Comparison of ENCODE assay signal across 25 cellular contexts in genomic region chr10:128121750-128122412, GRCh38. TPM values are rescaled to one million over a fixed set of nuclear protein-coding genes. Genes with fewer than 3 reads are reported as not detected.
A peak's percentile ranks its signal among the peaks of the same experiment; 100 is the strongest.
DNase-seq lines count a peak whose midpoint lies in the region; TF ChIP-seq lines count a peak whose summit lies in the region.
"Had no signal": no experiment of that assay in that cellular context is flagged by ENCODE, and none has a peak within 500 bp of the region (broad histone marks: within the 10 kb centered on the region; RNA-seq: fewer than 3 reads in every experiment).

No MANE protein-coding gene starts in this region.

- H3K27me3 Mint-ChIP-seq in activated T-helper 1 cell treated with anti-CD3 and anti-CD28 coated beads, Interleukin-12 subunit alpha, Interleukin-12 subunit beta, Interleukin-2, Interleukin-4 antibody, amounts not matched to agents 30 ng/mL and 10 ng/mL and 1 ng/mL, durations not matched to agents 14 hours and 24 hours and 36 hours (ENCODE audit: insufficient read depth) = no peaks in the 10 kb centered on the region
- H3K27me3 Mint-ChIP-seq in CD14-positive monocyte (ENCODE audit: low read depth in 3 of 3) = no peaks in the 10 kb centered on the region

- H3K27ac ChIP-seq in BLaER1 = no peak overlapping the region
- H3K27ac ChIP-seq: breast epithelium, HL-60, Peyer's patch, uterus had no signal

- H3K9ac ChIP-seq in BLaER1 (no peak overlapping the region), Loucy (ENCODE audit: low read depth, low read length, poor library complexity, severe bottlenecking) (peak overlapping the region; percentile 96)

- H3K4me2 ChIP-seq in BLaER1 = 0 out of 2 replicates have a peak overlapping the region, but pooled peaks have one; percentile 0
- H3K4me2 ChIP-seq in Loucy (ENCODE audit: low read depth, low read length, poor library complexity, severe bottlenecking) = peak overlapping the region; percentile 97

- peaks cover 2% of the 10 kb centered on the region; the same call in 1 of the 2 replicates for H3F3A ChIP-seq in Loucy (ENCODE audit: low read depth)

- CTCF ChIA-PET in GM10248 (lab: Yijun Ruan, JAX) = interaction anchor here (1.0 to 1.2 kb wide), 2 partner anchors 8 to 11 kb away, joined by 3 read pairs; no protein-coding TSS in a partner anchor

- peaks cover 41% of the 10 kb centered on the region for H3K36me3 Mint-ChIP-seq in activated T-helper 1 cell treated with anti-CD3 and anti-CD28 coated beads, Interleukin-12 subunit alpha, Interleukin-12 subunit beta, Interleukin-2, Interleukin-4 antibody, amounts not matched to agents 30 ng/mL and 10 ng/mL and 1 ng/mL, durations not matched to agents 14 hours and 24 hours and 36 hours (ENCODE audit: low read depth)
- H3K36me3 Mint-ChIP-seq in CD14-positive monocyte = peaks cover 8 to 20% of the 10 kb centered on the region in 2 donors
- H3K36me3 Mint-ChIP-seq: naive thymus-derived CD8-positive, alpha-beta T cell had no signal

- H3K4me1 ChIP-seq in BLaER1 (peaks cover 41% of the 10 kb centered on the region), Loucy (ENCODE audit: insufficient read depth, low read length, poor library complexity, severe bottlenecking) (peaks cover 54% of the 10 kb centered on the region)

- peak overlapping the region; percentile 21 for H3K4me3 Mint-ChIP-seq in activated T-helper 1 cell treated with anti-CD3 and anti-CD28 coated beads, Interleukin-12 subunit alpha, Interleukin-12 subunit beta, Interleukin-2, Interleukin-4 antibody, amounts not matched to agents 30 ng/mL and 10 ng/mL and 1 ng/mL, durations not matched to agents 14 hours and 24 hours and 36 hours
- no peak overlapping the region for H3K4me3 Mint-ChIP-seq in CD14-positive monocyte
- H3K4me3 Mint-ChIP-seq: activated T-cell treated with anti-CD3 and anti-CD28 coated beads, Interleukin-2, amount 50 U/mL, for 4 hours; naive thymus-derived CD8-positive, alpha-beta T cell had no signal

- POLR2A ChIA-PET in GM10248 (lab: Yijun Ruan, JAX) = no interaction called here

- intact Hi-C loops in activated T-helper 1 cell treated with anti-CD3 and anti-CD28 coated beads, Interleukin-12 subunit alpha, Interleukin-12 subunit beta, Interleukin-2, Interleukin-4 antibody, amounts not matched to agents 30 ng/mL and 10 ng/mL and 1 ng/mL, durations not matched to agents 14 hours and 24 hours and 36 hours (cut with micrococcal nuclease) = loop anchor here (2.0 kb wide), 1 partner anchor 25 kb away; no protein-coding TSS in a partner anchor
- intact Hi-C loops in CD14-positive monocyte (cut with micrococcal nuclease) = loop anchor here (10.0 kb wide), 2 partner anchors 47 to 1343 kb away; partner anchors contain the start of gene MGMT (in 1 of the 2)

- peaks cover 65% of the 10 kb centered on the region for H3K4me1 Mint-ChIP-seq in activated T-helper 1 cell treated with anti-CD3 and anti-CD28 coated beads, Interleukin-12 subunit alpha, Interleukin-12 subunit beta, Interleukin-2, Interleukin-4 antibody, amounts not matched to agents 30 ng/mL and 10 ng/mL and 1 ng/mL, durations not matched to agents 14 hours and 24 hours and 36 hours (ENCODE audit: low read depth)
- H3K4me1 Mint-ChIP-seq in CD14-positive monocyte = peaks cover 45% of the 10 kb centered on the region

- H3K79me2 ChIP-seq in Loucy (ENCODE audit: insufficient read depth, low read length) = peaks cover 91% of the 10 kb centered on the region

- TF ChIP-seq CTCF in Loucy (conservative IDR thresholded peaks at IDR 0.05; ENCODE audit: low read length) = no peak
- TF ChIP-seq CTCF in CD14-positive monocyte (IDR thresholded peaks at IDR 0.05) = no peak
- TF ChIP-seq CTCF in GM10248 (IDR thresholded peaks at IDR 0.05; ENCODE audit: control extremely low read depth, extremely low read depth, low read depth, missing control alignments) = no peak

- peaks cover 75% of the 10 kb centered on the region for H4K20me1 ChIP-seq in BLaER1
- H4K20me1 ChIP-seq in Loucy (ENCODE audit: insufficient read depth, low read length, poor library complexity, severe bottlenecking) = peaks cover 76% of the 10 kb centered on the region

- H3K36me3 ChIP-seq in BLaER1 = peaks cover 66% of the 10 kb centered on the region
- H3K36me3 ChIP-seq in Loucy (ENCODE audit: insufficient read depth, low read length) = peaks cover 50% of the 10 kb centered on the region
- H3K36me3 ChIP-seq: breast epithelium, Peyer's patch, uterus had no signal

- no peaks in the 10 kb centered on the region for H3K9me2 ChIP-seq in Loucy (replicated peaks; ENCODE audit: low read depth, low read length)

- H2AFZ ChIP-seq in Loucy (ENCODE audit: low read length) = no peak overlapping the region

- H3K27ac Mint-ChIP-seq in activated T-helper 1 cell treated with anti-CD3 and anti-CD28 coated beads, Interleukin-12 subunit alpha, Interleukin-12 subunit beta, Interleukin-2, Interleukin-4 antibody, amounts not matched to agents 30 ng/mL and 10 ng/mL and 1 ng/mL, durations not matched to agents 14 hours and 24 hours and 36 hours = no peak overlapping the region
- peak overlapping the region in 1 of 7 donors; percentile 42 for H3K27ac Mint-ChIP-seq in CD14-positive monocyte
- H3K27ac Mint-ChIP-seq: naive thymus-derived CD8-positive, alpha-beta T cell had no signal

- H3K9me3 Mint-ChIP-seq in activated T-helper 1 cell treated with anti-CD3 and anti-CD28 coated beads, Interleukin-12 subunit alpha, Interleukin-12 subunit beta, Interleukin-2, Interleukin-4 antibody, amounts not matched to agents 30 ng/mL and 10 ng/mL and 1 ng/mL, durations not matched to agents 14 hours and 24 hours and 36 hours = no peaks in the 10 kb centered on the region
- no peaks in the 10 kb centered on the region for H3K9me3 Mint-ChIP-seq in CD14-positive monocyte
- H3K9me3 Mint-ChIP-seq: activated T-cell treated with anti-CD3 and anti-CD28 coated beads, Interleukin-2, amount 50 U/mL, for 4 hours; naive thymus-derived CD8-positive, alpha-beta T cell; stimulated activated naive CD8-positive, alpha-beta T cell treated with anti-CD3 and anti-CD28 coated beads, Interleukin-15, amount 100 ng/mL, for 72 hours had no signal

- H3K27me3 ChIP-seq in BLaER1 (no peaks in the 10 kb centered on the region), Loucy (ENCODE audit: insufficient read depth, low read length, poor library complexity, severe bottlenecking) (peaks cover 10% of the 10 kb centered on the region)
- H3K27me3 ChIP-seq: Peyer's patch had no signal

- H3K9me3 ChIP-seq in BLaER1 = no peaks in the 10 kb centered on the region
- H3K9me3 ChIP-seq in Loucy (ENCODE audit: insufficient read depth, low read depth, low read length) = no peaks in the 10 kb centered on the region
- H3K9me3 ChIP-seq: breast epithelium, Peyer's patch, uterus had no signal

- H3K4me3 ChIP-seq in BLaER1 (no peak overlapping the region), Loucy (ENCODE audit: low read length, poor library complexity, severe bottlenecking) (peak overlapping the region; percentile 77)
- H3K4me3 ChIP-seq: breast epithelium, Peyer's patch, uterus had no signal

- peak; percentile 30 for DNase-seq in D341Med (ENCODE audit: low spot score)
- no peak for DNase-seq in activated T-helper 1 cell treated with anti-CD3 and anti-CD28 coated beads, Interleukin-12 subunit alpha, Interleukin-12 subunit beta, Interleukin-2, Interleukin-4 antibody, amounts not matched to agents 30 ng/mL and 10 ng/mL and 1 ng/mL, durations not matched to agents 14 hours and 24 hours and 36 hours (ENCODE audit: low spot score)
- DNase-seq in CD14-positive monocyte (ENCODE audit: low spot score) = no peak
- no peak for DNase-seq in GM10248 (ENCODE audit: extremely low spot score)
- DNase-seq in activated T-cell treated with anti-CD3 and anti-CD28 coated beads, Interleukin-2, amount 50 U/mL, for 48 hours = no peak
- DNase-seq: activated CD4-positive, CD25-positive, alpha-beta regulatory T cell treated with anti-CD3 and anti-CD28 coated beads, Interleukin-2, amount 50 U/mL, for 72 hours; activated naive CD4-positive, alpha-beta T cell treated with anti-CD3 and anti-CD28 coated beads, Interleukin-2, amount 50 U/mL, for 16 hours; activated T-cell treated with anti-CD3 and anti-CD28 coated beads, Interleukin-2, amount 50 U/mL, for 4 hours; glutamatergic neuron; left ventricle myocardium superior; naive thymus-derived CD8-positive, alpha-beta T cell; NCI-H1105 treated with DMSO at 0.1 percent for 48 hours; NCI-H1930; NCI-H524; occipital lobe; Peyer's patch; SHP77 treated with DMSO at 0.1 percent for 48 hours; small intestine; stimulated activated CD8-positive, alpha-beta memory T cell treated with anti-CD3 and anti-CD28 coated beads, Interleukin-4, amount 100 ng/mL, for 48 hours; stimulated activated naive CD8-positive, alpha-beta T cell treated with anti-CD3 and anti-CD28 coated beads, Interleukin-15, amount 100 ng/mL, for 72 hours; uterus had no signal

RNA-seq across cellular contexts. Expression of gene MKI67, which starts 4.3 kb away (rescaled TPM):
- 141 and 159 TPM in 2 replicates for total RNA-seq in activated T-helper 1 cell treated with anti-CD3 and anti-CD28 coated beads, Interleukin-12 subunit alpha, Interleukin-12 subunit beta, Interleukin-2, Interleukin-4 antibody, amounts not matched to agents 30 ng/mL and 10 ng/mL and 1 ng/mL, durations not matched to agents 14 hours and 24 hours and 36 hours
- polyA plus RNA-seq in CD14-positive monocyte = under 1 TPM in 1 of 2 donors, not detected in 1; 0.02 TPM
